In genomic region chr1:235328271-235329138, GRCh38 we compare ENCODE assay signal across 1 cellular context.
TF ChIP-seq lines count a peak whose summit lies in the region.

GGPS1 (plus strand) TSS chr1:235328570; CDS start chr1:235335265, 6,695 bp downstream.

TF ChIP-seq in K562, 482 proteins besides CTCF, POLR2A, EP300 and RAD21 (continued from another document and continues in another):
- TF ChIP-seq, protein P1, sequence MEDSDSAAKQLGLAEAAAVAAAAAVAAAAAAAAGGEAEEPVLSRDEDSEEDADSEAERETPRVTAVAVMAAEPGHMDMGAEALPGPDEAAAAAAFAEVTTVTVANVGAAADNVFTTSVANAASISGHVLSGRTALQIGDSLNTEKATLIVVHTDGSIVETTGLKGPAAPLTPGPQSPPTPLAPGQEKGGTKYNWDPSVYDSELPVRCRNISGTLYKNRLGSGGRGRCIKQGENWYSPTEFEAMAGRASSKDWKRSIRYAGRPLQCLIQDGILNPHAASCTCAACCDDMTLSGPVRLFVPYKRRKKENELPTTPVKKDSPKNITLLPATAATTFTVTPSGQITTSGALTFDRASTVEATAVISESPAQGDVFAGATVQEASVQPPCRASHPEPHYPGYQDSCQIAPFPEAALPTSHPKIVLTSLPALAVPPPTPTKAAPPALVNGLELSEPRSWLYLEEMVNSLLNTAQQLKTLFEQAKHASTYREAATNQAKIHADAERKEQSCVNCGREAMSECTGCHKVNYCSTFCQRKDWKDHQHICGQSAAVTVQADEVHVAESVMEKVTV (CRISPR knock-in tag; IDR thresholded peaks at IDR 0.05) = no peak; the same call in 1 of the 2 replicates
- TF ChIP-seq, protein P2, sequence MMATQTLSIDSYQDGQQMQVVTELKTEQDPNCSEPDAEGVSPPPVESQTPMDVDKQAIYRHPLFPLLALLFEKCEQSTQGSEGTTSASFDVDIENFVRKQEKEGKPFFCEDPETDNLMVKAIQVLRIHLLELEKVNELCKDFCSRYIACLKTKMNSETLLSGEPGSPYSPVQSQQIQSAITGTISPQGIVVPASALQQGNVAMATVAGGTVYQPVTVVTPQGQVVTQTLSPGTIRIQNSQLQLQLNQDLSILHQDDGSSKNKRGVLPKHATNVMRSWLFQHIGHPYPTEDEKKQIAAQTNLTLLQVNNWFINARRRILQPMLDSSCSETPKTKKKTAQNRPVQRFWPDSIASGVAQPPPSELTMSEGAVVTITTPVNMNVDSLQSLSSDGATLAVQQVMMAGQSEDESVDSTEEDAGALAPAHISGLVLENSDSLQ (IDR thresholded peaks at IDR 0.05) = peak; percentile 95
- TF ChIP-seq ZNF431 (CRISPR knock-in tag; IDR thresholded peaks at IDR 0.05) = 0 out of 2 replicates have a peak, but pooled peaks have one; percentile 65
- TF ChIP-seq GATAD2B (IDR thresholded peaks at IDR 0.05; ENCODE audit: borderline replicate concordance) = no peak
- no peak for TF ChIP-seq ZNF830 (CRISPR knock-in tag; IDR thresholded peaks at IDR 0.05)
- TF ChIP-seq SMAD1 (IDR thresholded peaks at IDR 0.05; ENCODE audit: low read depth, low read length, partially characterized antibody) = peak; percentile 90
- TF ChIP-seq TRIM24 (IDR thresholded peaks at IDR 0.05) = peak in 1 of 2 experiments; percentile 88; a peak in 2 of 4 replicates
- peak; percentile 99 for TF ChIP-seq EGR1 (conservative IDR thresholded peaks at IDR 0.05)
- TF ChIP-seq MTA2 (IDR thresholded peaks at IDR 0.05; ENCODE audit: low read depth) = peak; percentile 33; the same call in 1 of the 2 replicates
- TF ChIP-seq YY1 (IDR thresholded peaks at IDR 0.05; ENCODE audit: borderline replicate concordance in 1 of 3, control insufficient read depth in 1 of 3, extremely low read depth in 1 of 3, insufficient read depth in 3 of 3, insufficient read length in 1 of 3, insufficient replicate concordance in 2 of 3, low read depth in 1 of 3, low read length in 2 of 3) = peak; percentile 24 to 89 (median 84)
- TF ChIP-seq KDM5B (IDR thresholded peaks at IDR 0.05; ENCODE audit: insufficient replicate concordance, low read depth, low read length) = peak; percentile 90
- TF ChIP-seq, protein P3, sequence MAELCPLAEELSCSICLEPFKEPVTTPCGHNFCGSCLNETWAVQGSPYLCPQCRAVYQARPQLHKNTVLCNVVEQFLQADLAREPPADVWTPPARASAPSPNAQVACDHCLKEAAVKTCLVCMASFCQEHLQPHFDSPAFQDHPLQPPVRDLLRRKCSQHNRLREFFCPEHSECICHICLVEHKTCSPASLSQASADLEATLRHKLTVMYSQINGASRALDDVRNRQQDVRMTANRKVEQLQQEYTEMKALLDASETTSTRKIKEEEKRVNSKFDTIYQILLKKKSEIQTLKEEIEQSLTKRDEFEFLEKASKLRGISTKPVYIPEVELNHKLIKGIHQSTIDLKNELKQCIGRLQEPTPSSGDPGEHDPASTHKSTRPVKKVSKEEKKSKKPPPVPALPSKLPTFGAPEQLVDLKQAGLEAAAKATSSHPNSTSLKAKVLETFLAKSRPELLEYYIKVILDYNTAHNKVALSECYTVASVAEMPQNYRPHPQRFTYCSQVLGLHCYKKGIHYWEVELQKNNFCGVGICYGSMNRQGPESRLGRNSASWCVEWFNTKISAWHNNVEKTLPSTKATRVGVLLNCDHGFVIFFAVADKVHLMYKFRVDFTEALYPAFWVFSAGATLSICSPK (IDR thresholded peaks at IDR 0.05; ENCODE audit: borderline replicate concordance) = peak; percentile 77; the same call in 1 of the 2 replicates
- TF ChIP-seq THRAP3 (IDR thresholded peaks at IDR 0.05; ENCODE audit: borderline replicate concordance) = no peak
- peak; percentile 19; the same call in 1 of the 2 replicates for TF ChIP-seq ZFX (CRISPR knock-in tag; IDR thresholded peaks at IDR 0.05)
- no peak for TF ChIP-seq ARID2 (IDR thresholded peaks at IDR 0.05)
- TF ChIP-seq NFRKB (IDR thresholded peaks at IDR 0.05; ENCODE audit: low read depth) = peak; percentile 88
- no peak for TF ChIP-seq HMG20A (CRISPR knock-in tag; conservative IDR thresholded peaks at IDR 0.05)
- TF ChIP-seq SREBF1 (IDR thresholded peaks at IDR 0.05; ENCODE audit: borderline replicate concordance, low read depth, low read length) = peak; percentile 73; the same call in 1 of the 2 replicates
- TF ChIP-seq, protein P4, sequence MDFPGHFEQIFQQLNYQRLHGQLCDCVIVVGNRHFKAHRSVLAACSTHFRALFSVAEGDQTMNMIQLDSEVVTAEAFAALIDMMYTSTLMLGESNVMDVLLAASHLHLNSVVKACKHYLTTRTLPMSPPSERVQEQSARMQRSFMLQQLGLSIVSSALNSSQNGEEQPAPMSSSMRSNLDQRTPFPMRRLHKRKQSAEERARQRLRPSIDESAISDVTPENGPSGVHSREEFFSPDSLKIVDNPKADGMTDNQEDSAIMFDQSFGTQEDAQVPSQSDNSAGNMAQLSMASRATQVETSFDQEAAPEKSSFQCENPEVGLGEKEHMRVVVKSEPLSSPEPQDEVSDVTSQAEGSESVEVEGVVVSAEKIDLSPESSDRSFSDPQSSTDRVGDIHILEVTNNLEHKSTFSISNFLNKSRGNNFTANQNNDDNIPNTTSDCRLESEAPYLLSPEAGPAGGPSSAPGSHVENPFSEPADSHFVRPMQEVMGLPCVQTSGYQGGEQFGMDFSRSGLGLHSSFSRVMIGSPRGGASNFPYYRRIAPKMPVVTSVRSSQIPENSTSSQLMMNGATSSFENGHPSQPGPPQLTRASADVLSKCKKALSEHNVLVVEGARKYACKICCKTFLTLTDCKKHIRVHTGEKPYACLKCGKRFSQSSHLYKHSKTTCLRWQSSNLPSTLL (IDR thresholded peaks at IDR 0.05) = 0 out of 2 replicates have a peak, but pooled peaks have one; percentile 2
- TF ChIP-seq, protein P5, sequence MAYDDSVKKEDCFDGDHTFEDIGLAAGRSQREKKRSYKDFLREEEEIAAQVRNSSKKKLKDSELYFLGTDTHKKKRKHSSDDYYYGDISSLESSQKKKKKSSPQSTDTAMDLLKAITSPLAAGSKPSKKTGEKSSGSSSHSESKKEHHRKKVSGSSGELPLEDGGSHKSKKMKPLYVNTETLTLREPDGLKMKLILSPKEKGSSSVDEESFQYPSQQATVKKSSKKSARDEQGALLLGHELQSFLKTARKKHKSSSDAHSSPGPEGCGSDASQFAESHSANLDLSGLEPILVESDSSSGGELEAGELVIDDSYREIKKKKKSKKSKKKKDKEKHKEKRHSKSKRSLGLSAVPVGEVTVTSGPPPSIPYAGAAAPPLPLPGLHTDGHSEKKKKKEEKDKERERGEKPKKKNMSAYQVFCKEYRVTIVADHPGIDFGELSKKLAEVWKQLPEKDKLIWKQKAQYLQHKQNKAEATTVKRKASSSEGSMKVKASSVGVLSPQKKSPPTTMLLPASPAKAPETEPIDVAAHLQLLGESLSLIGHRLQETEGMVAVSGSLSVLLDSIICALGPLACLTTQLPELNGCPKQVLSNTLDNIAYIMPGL (CRISPR knock-in tag; IDR thresholded peaks at IDR 0.05) = no peak
- 0 out of 2 replicates have a peak, but pooled peaks have one; percentile 70 for TF ChIP-seq ELF4 (CRISPR knock-in tag; IDR thresholded peaks at IDR 0.05)
- TF ChIP-seq, protein P6, sequence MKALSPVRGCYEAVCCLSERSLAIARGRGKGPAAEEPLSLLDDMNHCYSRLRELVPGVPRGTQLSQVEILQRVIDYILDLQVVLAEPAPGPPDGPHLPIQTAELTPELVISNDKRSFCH (CRISPR knock-in tag; IDR thresholded peaks at IDR 0.05) = no peak
- TF ChIP-seq, protein P6 (tag; IDR thresholded peaks at IDR 0.05) = no peak
- 0 out of 2 replicates have a peak, but pooled peaks have one; percentile 33 for TF ChIP-seq SNIP1 (IDR thresholded peaks at IDR 0.05; ENCODE audit: low read depth)
- no peak for TF ChIP-seq ZNF282 (CRISPR knock-in tag; IDR thresholded peaks at IDR 0.05)
- TF ChIP-seq C11orf30 (IDR thresholded peaks at IDR 0.05; ENCODE audit: low read depth) = peak; percentile 67
- TF ChIP-seq TCFL5 (CRISPR knock-in tag; conservative IDR thresholded peaks at IDR 0.05) = no peak
- peak; percentile 15 for TF ChIP-seq SAP30 (IDR thresholded peaks at IDR 0.05; ENCODE audit: borderline replicate concordance, insufficient read depth, low read depth, low read length, poor library complexity, severe bottlenecking)
- TF ChIP-seq NR2C1 (IDR thresholded peaks at IDR 0.05) = peak; percentile 94
- TF ChIP-seq NR2C1 (tag; IDR thresholded peaks at IDR 0.05) = peak; percentile 92
- peak; percentile 63 to 71 for TF ChIP-seq FOXK2 (conservative IDR thresholded peaks at IDR 0.05 in 1 of 2, IDR thresholded peaks at IDR 0.05 in 1 of 2; ENCODE audit: low read depth in 2 of 2)
- peak; percentile 85 for TF ChIP-seq ELF1 (tag; IDR thresholded peaks at IDR 0.05)
- peak; percentile 87; the same call in 1 of the 2 replicates for TF ChIP-seq OTX1 (CRISPR knock-in tag; IDR thresholded peaks at IDR 0.05)
- peak; percentile 83 for TF ChIP-seq PHF8 (IDR thresholded peaks at IDR 0.05; ENCODE audit: borderline replicate concordance, low read length)
- no peak for TF ChIP-seq CCNT2 (IDR thresholded peaks at IDR 0.05; ENCODE audit: borderline replicate concordance, extremely low read depth, insufficient read length, low read depth, low read length)
- peak; percentile 71 for TF ChIP-seq RBBP5 (IDR thresholded peaks at IDR 0.05; ENCODE audit: borderline replicate concordance, insufficient read depth, low read length, poor library complexity, severe bottlenecking)
- TF ChIP-seq HIVEP1 (CRISPR knock-in tag; IDR thresholded peaks at IDR 0.05) = 0 out of 2 replicates have a peak, but pooled peaks have one; percentile 37
- no peak for TF ChIP-seq TAF15 (IDR thresholded peaks at IDR 0.05; ENCODE audit: low read depth, low read length)
- no peak for TF ChIP-seq ZNF184 (CRISPR knock-in tag; IDR thresholded peaks at IDR 0.05)
- TF ChIP-seq EHMT2 (IDR thresholded peaks at IDR 0.05) = peak; percentile 7; the same call in 1 of the 2 replicates
- peak; percentile 72; the same call in 1 of the 2 replicates for TF ChIP-seq RB1 (IDR thresholded peaks at IDR 0.05; ENCODE audit: low read depth)
- peak; percentile 67 for TF ChIP-seq NEUROD1 (IDR thresholded peaks at IDR 0.05; ENCODE audit: borderline replicate concordance, low read depth, low read length, partially characterized antibody)
- TF ChIP-seq ZBTB40 (IDR thresholded peaks at IDR 0.05) = peak; percentile 96
- TF ChIP-seq ZBTB40 (CRISPR knock-in tag; IDR thresholded peaks at IDR 0.05) = no peak
- no peak for TF ChIP-seq MEIS2 (IDR thresholded peaks at IDR 0.05; ENCODE audit: partially characterized antibody)
- TF ChIP-seq CBX1 (IDR thresholded peaks at IDR 0.05; ENCODE audit: low read depth) = peak; percentile 30; the same call in 1 of the 2 replicates
- peak; percentile 75 for TF ChIP-seq RBFOX2 (IDR thresholded peaks at IDR 0.05; ENCODE audit: low read depth, low read length)
- TF ChIP-seq ZBTB8A (IDR thresholded peaks at IDR 0.05; ENCODE audit: partially characterized antibody) = no peak
- peak; percentile 99 for TF ChIP-seq POLR2B (IDR thresholded peaks at IDR 0.05; ENCODE audit: low read depth, partially characterized antibody)
- TF ChIP-seq KLF13 (tag; IDR thresholded peaks at IDR 0.05; ENCODE audit: borderline replicate concordance, low read depth) = peak; percentile 69; the same call in 1 of the 2 replicates
- peak; percentile 55 for TF ChIP-seq BRD9 (IDR thresholded peaks at IDR 0.05; ENCODE audit: low read depth, partially characterized antibody)
- peak; percentile 85 for TF ChIP-seq ZNF143 (CRISPR knock-in tag; IDR thresholded peaks at IDR 0.05)
